Comparison of ENCODE assay signal across 9 cellular contexts in the genomic region with DNA sequence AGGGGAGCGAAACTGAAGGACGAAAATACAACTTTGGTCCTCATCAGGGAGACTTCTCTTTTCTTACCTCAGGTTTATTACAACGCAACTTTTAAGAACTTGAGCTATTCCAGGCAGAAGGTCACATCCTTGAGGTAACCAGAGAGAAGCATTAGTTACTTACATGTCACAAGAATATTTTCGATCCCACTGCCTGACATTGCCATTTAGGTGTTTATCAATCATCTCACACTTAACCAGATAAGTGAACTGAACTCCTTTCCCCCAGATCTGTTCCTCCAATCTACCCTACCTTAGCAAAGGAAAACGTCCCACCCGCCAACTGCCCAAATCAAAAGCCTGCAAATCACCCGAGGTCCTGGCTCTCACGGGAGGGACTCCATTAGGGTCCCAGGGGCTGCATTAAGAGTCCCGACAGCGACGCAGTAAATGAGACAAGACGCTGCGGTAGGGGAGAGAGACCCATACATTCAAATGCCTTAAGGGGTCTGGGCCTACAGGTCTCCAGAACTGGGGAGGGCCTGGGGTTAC. TPM values are rescaled to one million over a fixed set of nuclear protein-coding genes. Genes with fewer than 3 reads are reported as not detected.
DNase-seq lines count a peak whose midpoint lies in the region; ATAC-seq and TF ChIP-seq lines count a peak whose summit lies in the region.
"Had no signal": no experiment of that assay in that cellular context is flagged by ENCODE, and none has a peak within 500 bp of the region (broad histone marks: within the 10 kb centered on the region; RNA-seq: fewer than 3 reads in every experiment).

No MANE protein-coding gene starts in this region.

- peaks cover 16% of the 10 kb centered on the region for H3K9me3 Mint-ChIP-seq in T-helper 2 cell treated with Interferon-gamma antibody and Interleukin-4, amounts not matched to agents 5 μg/mL and 100 μg/mL, for 36 hours
- peaks cover 6% of the 10 kb centered on the region for H3K9me3 Mint-ChIP-seq in activated B cell treated with CpG ODN at 0.5 μM for 24 hours

- no peaks in the 10 kb centered on the region for H3K4me1 ChIP-seq in iPS-20b (ENCODE audit: insufficient read depth, low read length)
- peaks cover 0 to 14% (median 12%) of the 10 kb centered on the region in 5 donors for H3K4me1 ChIP-seq in subcutaneous abdominal adipose tissue (ENCODE audit: control insufficient read depth in 5 of 5, insufficient read depth in 5 of 5, low read length in 5 of 5)

- H3K9ac ChIP-seq in iPS-20b (ENCODE audit: low read depth, low read length) (peak overlapping the region; percentile 86; the same call in 1 of the 2 replicates), subcutaneous abdominal adipose tissue (ENCODE audit: low read length in 5 of 5) (peak overlapping the region in 4 of 5 donors; percentile 55 to 67 (median 63))

- in situ Hi-C loops in GM13977 (cut with MboI; ENCODE audit: low pct_unique_long_range_greater_than_20kb, low sequenced_read_pairs, unreplicated experiment) = no loop called here

- peaks cover 11% of the 10 kb centered on the region for H3K4me1 Mint-ChIP-seq in T-helper 2 cell treated with Interferon-gamma antibody and Interleukin-4, amounts not matched to agents 5 μg/mL and 100 μg/mL, for 36 hours (ENCODE audit: low read depth)
- H3K4me1 Mint-ChIP-seq in activated B cell treated with CpG ODN at 0.5 μM for 24 hours = peaks cover 10% of the 10 kb centered on the region

- H3K36me3 ChIP-seq in iPS-20b (ENCODE audit: insufficient read depth, low read depth, low read length) (peaks cover 36% of the 10 kb centered on the region), subcutaneous abdominal adipose tissue (ENCODE audit: control insufficient read depth in 5 of 5, insufficient read depth in 5 of 5, low read length in 5 of 5) (no peaks in the 10 kb centered on the region)

- peak overlapping the region; percentile 89 for H3K4me3 ChIP-seq in iPS-20b (ENCODE audit: low read length)
- H3K4me3 ChIP-seq in subcutaneous abdominal adipose tissue (ENCODE audit: low read depth in 1 of 5, low read length in 5 of 5) = peak overlapping the region; percentile 54 to 74 (median 62)

- H3K4me3 Mint-ChIP-seq in T-helper 2 cell treated with Interferon-gamma antibody and Interleukin-4, amounts not matched to agents 5 μg/mL and 100 μg/mL, for 36 hours = peak overlapping the region; percentile 84
- H3K4me3 Mint-ChIP-seq in activated B cell treated with CpG ODN at 0.5 μM for 24 hours = peak overlapping the region; percentile 84

- POLR2A ChIA-PET in activated B cell treated with CpG ODN at 0.5 μM for 24 hours (lab: Charles Lee) = no interaction called here

- intact Hi-C loops in activated B cell treated with CpG ODN at 0.5 μM for 24 hours (cut with micrococcal nuclease) = loop anchor here (1.0 kb wide), 1 partner anchor 86 kb away; no protein-coding TSS in a partner anchor

- no peak overlapping the region for H3K27ac ChIP-seq in iPS-20b (ENCODE audit: low read length)
- no peak overlapping the region for H3K27ac ChIP-seq in subcutaneous abdominal adipose tissue (ENCODE audit: low read depth, low read length)

- peaks cover 19% of the 10 kb centered on the region for H3K36me3 Mint-ChIP-seq in T-helper 2 cell treated with Interferon-gamma antibody and Interleukin-4, amounts not matched to agents 5 μg/mL and 100 μg/mL, for 36 hours (ENCODE audit: low read depth)
- peaks cover 33% of the 10 kb centered on the region for H3K36me3 Mint-ChIP-seq in activated B cell treated with CpG ODN at 0.5 μM for 24 hours (ENCODE audit: low read depth)

- peaks cover 9% of the 10 kb centered on the region for H3K27me3 Mint-ChIP-seq in T-helper 2 cell treated with Interferon-gamma antibody and Interleukin-4, amounts not matched to agents 5 μg/mL and 100 μg/mL, for 36 hours (ENCODE audit: low read depth)
- H3K27me3 Mint-ChIP-seq in activated B cell treated with CpG ODN at 0.5 μM for 24 hours = peaks cover under 1% of the 10 kb centered on the region

- peaks cover 31% of the 10 kb centered on the region for H3K27me3 ChIP-seq in iPS-20b (ENCODE audit: insufficient read depth, low read length)
- H3K27me3 ChIP-seq in subcutaneous abdominal adipose tissue (ENCODE audit: control insufficient read depth in 5 of 5, insufficient read depth in 4 of 5, low read length in 5 of 5) = peaks cover 0 to 6% (median 2%) of the 10 kb centered on the region in 5 donors

- H3K9me3 ChIP-seq in iPS-20b (ENCODE audit: insufficient read depth, low read depth, low read length) = peaks cover 19% of the 10 kb centered on the region; the same call in 1 of the 2 replicates
- peaks cover 0 to 16% (median 7%) of the 10 kb centered on the region in 5 donors for H3K9me3 ChIP-seq in subcutaneous abdominal adipose tissue (ENCODE audit: control insufficient read depth in 5 of 5, low read length in 5 of 5)

- DNase-seq in T-helper 2 cell treated with Interferon-gamma antibody and Interleukin-4, amounts not matched to agents 5 μg/mL and 100 μg/mL, for 36 hours (ENCODE audit: low spot score) = no peak
- DNase-seq in T-helper 2 cell (no peak), activated B cell treated with CpG ODN at 0.5 μM for 24 hours (peak; percentile 15), GM13977 (ENCODE audit: low spot score) (no peak)
- DNase-seq in activated effector memory CD4-positive, alpha-beta T cell treated with Interleukin-2 at 50 U/mL for 16 hours = no peak

- no peak for TF ChIP-seq CTCF in activated B cell treated with CpG ODN at 0.5 μM for 24 hours (IDR thresholded peaks at IDR 0.05)
- TF ChIP-seq CTCF in GM13977 (IDR thresholded peaks at IDR 0.05; ENCODE audit: extremely low read depth, insufficient read depth, missing control alignments) = no peak

- CTCF ChIA-PET in activated B cell treated with CpG ODN at 0.5 μM for 24 hours (lab: Charles Lee) = interaction anchor here (1.6 kb wide), 1 partner anchor 11 kb away, joined by 5 read pairs; no protein-coding TSS in a partner anchor

- ATAC-seq in activated B cell treated with CpG ODN at 0.5 μM for 24 hours (ENCODE audit: low read depth) = no peak
- ATAC-seq in GM21619 (IDR thresholded peaks at IDR 0.05; ENCODE audit: unreplicated experiment) = no peak

- peak overlapping the region; percentile 3 for H3K27ac Mint-ChIP-seq in T-helper 2 cell treated with Interferon-gamma antibody and Interleukin-4, amounts not matched to agents 5 μg/mL and 100 μg/mL, for 36 hours
- no peak overlapping the region for H3K27ac Mint-ChIP-seq in activated B cell treated with CpG ODN at 0.5 μM for 24 hours

RNA-seq across cellular contexts. Expression of a gene that starts 0.7 kb away (rescaled TPM):
- 2.5 TPM in 2 replicates for total RNA-seq in activated B cell treated with CpG ODN at 0.5 μM for 24 hours

RNA-seq across cellular contexts. Expression of a gene that starts 12.3 kb away (rescaled TPM):
- total RNA-seq in activated B cell treated with CpG ODN at 0.5 μM for 24 hours = not detected in 2 replicates
- total RNA-seq: T-helper 1 cell treated with Interleukin-12 subunit alpha and Interleukin-12 subunit beta and Interleukin-4 antibody, amounts not matched to agents 30 ng/mL and 1 ng/mL, for 36 hours had no signal

RNA-seq across cellular contexts. Expression of a gene that starts 51.3 kb away (rescaled TPM):
- 0.12 TPM in 1 of 2 replicates, not detected in the other for total RNA-seq in activated B cell treated with CpG ODN at 0.5 μM for 24 hours
- total RNA-seq: T-helper 1 cell treated with Interleukin-12 subunit alpha and Interleukin-12 subunit beta and Interleukin-4 antibody, amounts not matched to agents 30 ng/mL and 1 ng/mL, for 36 hours had no signal
